8 cellular contexts compared by ENCODE assay signal in the genomic region with DNA sequence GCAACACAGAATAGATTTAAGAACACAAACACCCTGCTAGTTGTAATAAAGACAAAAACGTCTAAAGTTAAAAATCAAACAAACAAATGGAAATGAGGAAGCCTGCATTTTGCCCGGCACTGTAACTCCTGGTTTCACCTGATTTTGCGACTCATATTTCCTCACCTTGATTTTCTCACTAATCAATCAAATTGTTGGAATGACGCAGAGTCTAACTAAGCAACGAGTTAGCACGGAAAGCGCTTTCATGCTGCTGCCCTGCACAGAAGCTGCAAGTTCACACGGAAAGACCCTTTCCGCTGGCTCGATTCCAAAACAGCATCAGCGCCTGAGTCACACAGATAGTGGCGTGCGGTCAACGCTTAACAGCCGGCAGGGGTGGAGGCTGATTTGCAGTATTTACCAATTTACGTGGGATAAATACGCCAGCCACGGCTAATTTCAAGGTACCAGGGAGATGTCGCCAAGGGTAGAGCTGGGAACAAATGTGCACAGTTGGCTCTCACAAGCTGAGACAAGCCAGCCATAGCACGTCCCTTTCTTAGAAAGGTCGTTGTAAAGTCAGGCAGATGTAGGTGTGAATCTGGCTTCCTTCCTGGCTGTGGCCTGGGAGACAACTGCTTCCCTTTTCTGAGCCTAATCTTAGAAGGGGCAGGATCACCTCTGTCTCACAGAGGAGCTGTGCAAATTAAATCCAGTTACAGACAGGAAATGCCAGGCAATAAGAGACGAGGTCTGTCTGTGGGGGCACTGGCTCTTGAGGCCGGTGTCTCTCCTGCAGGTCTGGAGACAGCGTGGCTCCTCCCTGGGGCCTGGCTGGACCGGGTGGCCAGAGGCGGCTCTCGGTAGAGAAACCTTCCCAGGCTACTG.
DNase-seq lines count a peak whose midpoint lies in the region; ATAC-seq, FAIRE-seq and TF ChIP-seq lines count a peak whose summit lies in the region.

No MANE protein-coding gene starts in this region.

- no peak overlapping the region for H2AK5ac ChIP-seq in trophoblast cell (ENCODE audit: low read length)

- H3K4me2 ChIP-seq in trophoblast cell (ENCODE audit: low read length) = no peak overlapping the region

- no peak overlapping the region for H3K18ac ChIP-seq in trophoblast cell (ENCODE audit: low read length)

- H3K9ac ChIP-seq in trophoblast cell (ENCODE audit: low read length) = no peak overlapping the region

- peak; percentile 44 for FAIRE-seq in urothelium cell line (lab: Jason Lieb, UNC)

- no peak overlapping the region for H3K4ac ChIP-seq in trophoblast cell (ENCODE audit: low read depth, low read length)

- H4K12ac ChIP-seq in trophoblast cell (ENCODE audit: low read depth, low read length) = no peak overlapping the region

- no peaks in the 10 kb centered on the region for H3K27me3 ChIP-seq in trophoblast cell (ENCODE audit: insufficient read depth, low read length)

- peak; percentile 71 for ATAC-seq in HG02642 (IDR thresholded peaks at IDR 0.05; ENCODE audit: poor library complexity, unreplicated experiment)

- H4K91ac ChIP-seq in trophoblast cell (ENCODE audit: low read depth, low read length) = no peak overlapping the region

- TF ChIP-seq CTCF in GM12875 (IDR thresholded peaks at IDR 0.05; ENCODE audit: borderline replicate concordance, insufficient read depth, low read depth, low read length) (no peak), epithelial cell of esophagus (IDR thresholded peaks at IDR 0.05; ENCODE audit: insufficient read depth, low read depth, low read length, missing control alignments) (no peak)

- H2BK5ac ChIP-seq in trophoblast cell (ENCODE audit: low read depth, low read length, poor library complexity) = no peak overlapping the region

- H3K36me3 ChIP-seq in trophoblast cell (ENCODE audit: control insufficient read depth in 1 of 2, insufficient read depth in 2 of 2, low read length in 2 of 2) = no peaks in the 10 kb centered on the region

- no peak overlapping the region for H3K27ac ChIP-seq in trophoblast cell (ENCODE audit: low read depth, low read length)

- DNase-seq in NCI-H345 (lab: John Stamatoyannopoulos, UW) (peak; percentile 81), epithelial cell of esophagus (ENCODE audit: low read depth) (peak; percentile 76), trophoblast cell (peak; percentile 15 to 45), urothelium cell line (ENCODE audit: low spot score) (peak; percentile 82), hippocampal formation (lab: John Stamatoyannopoulos, UW) (no peak)
- DNase-seq in activated CD8-positive, alpha-beta memory T cell treated with anti-CD3 and anti-CD28 coated beads for 4 hours (ENCODE audit: low read depth in 2 of 2) = peak; percentile 78 to 80

- H2BK12ac ChIP-seq in trophoblast cell (ENCODE audit: low read length) = no peak overlapping the region

- peaks cover 3% of the 10 kb centered on the region for H3K9me3 ChIP-seq in trophoblast cell (ENCODE audit: insufficient read depth, low read depth, low read length)

- H2BK120ac ChIP-seq in trophoblast cell (ENCODE audit: insufficient read depth, low read length, poor library complexity) = no peak overlapping the region

- H3K79me2 ChIP-seq in trophoblast cell (ENCODE audit: control insufficient read depth, insufficient read depth, low read length, poor library complexity) = no peaks in the 10 kb centered on the region

- H3K14ac ChIP-seq in trophoblast cell (ENCODE audit: low read length) = no peak overlapping the region

- WGBS in trophoblast cell (ENCODE audit: extremely low coverage, insufficient coverage, insufficient read length) = no CpG with 5 or more reads among the region's 27 CpGs

- H4K8ac ChIP-seq in trophoblast cell (ENCODE audit: low read depth, low read length) = no peak overlapping the region

- peak overlapping the region; percentile 1 for H3K4me3 ChIP-seq in GM12875 (ENCODE audit: low read depth, low read length)
- H3K4me3 ChIP-seq in epithelial cell of esophagus (ENCODE audit: low read length) = no peak overlapping the region
- H3K4me3 ChIP-seq in trophoblast cell (ENCODE audit: low read depth, low read length) = no peak overlapping the region

- H3K4me1 ChIP-seq in trophoblast cell (ENCODE audit: control insufficient read depth in 1 of 2, insufficient read depth in 2 of 2, low read length in 2 of 2) = peaks cover 4 to 14% of the 10 kb centered on the region in 2 experiments

- no peak overlapping the region for H3K23ac ChIP-seq in trophoblast cell (ENCODE audit: low read length)

- no peak overlapping the region for H2AFZ ChIP-seq in trophoblast cell (ENCODE audit: insufficient read depth, low read length, poor library complexity)

- no peaks in the 10 kb centered on the region for H3K79me1 ChIP-seq in trophoblast cell (ENCODE audit: low read length)

Comparison
In these comparisons a context has a peak if more than half of its experiments do, and no peak if none do; other contexts are left out.
1. DNase-seq: peak in NCI-H345 (single experiment), activated CD8-positive, alpha-beta memory T cell treated with anti-CD3 and anti-CD28 coated beads for 4 hours (2 of 2), epithelial cell of esophagus (single experiment), trophoblast cell (2 of 2) and urothelium cell line (single experiment); none in hippocampal formation (0 of 2).